ENCODE assay signal across 25 cellular contexts in genomic region chr13:51676739-51677138, GRCh38.
DNase-seq lines count a peak whose midpoint lies in the region; FAIRE-seq and TF ChIP-seq lines count a peak whose summit lies in the region.
"Had no signal": no experiment of that assay in that cellular context is flagged by ENCODE, and none has a peak within 500 bp of the region (broad histone marks: within the 10 kb centered on the region; RNA-seq: fewer than 3 reads in every experiment).

No MANE protein-coding gene starts in this region.

- POLR2A ChIA-PET in MCF 10A (lab: Yijun Ruan, JAX) = interaction anchor here (0.7 to 1.9 kb wide), 2 partner anchors 31 to 92 kb away, joined by 3 to 7 read pairs; no protein-coding TSS in a partner anchor

- peak; percentile 6 for FAIRE-seq in D721Med (lab: Jason Lieb, UNC)
- FAIRE-seq: A549, GM12878, GM12892, GM18507 had no signal

- intact Hi-C loops in MCF 10A (cut with micrococcal nuclease) = no loop called here
- intact Hi-C loops in breast epithelium (cut with DNase I; ENCODE audit: low total_unique reads) = no loop called here
- intact Hi-C loops in esophagus squamous epithelium (cut with DNase I) = no loop called here

- DNase-seq in MCF 10A (ENCODE audit: unreplicated experiment) = no peak
- no peak for DNase-seq in breast epithelium (ENCODE audit: low spot score in 2 of 2)
- no peak for DNase-seq in D721Med (ENCODE audit: insufficient read length, low spot score)
- no peak for DNase-seq in esophagus squamous epithelium (lab: John Stamatoyannopoulos, UW)
- no peak for DNase-seq in NCI-H774 (lab: John Stamatoyannopoulos, UW)
- DNase-seq: AML-193; Caco-2; Calu3; CD4-positive, alpha-beta T cell; CD8-positive, alpha-beta T cell; DMS 273 treated with DMSO at 0.1 percent for 48 hours; DMS153; DMS53; DMS79; DND-41; EL; GDM1 had no signal

- H3K4me3 Mint-ChIP-seq in MCF 10A (ENCODE audit: unreplicated experiment) = no peak overlapping the region
- H3K4me3 Mint-ChIP-seq: B cell; CD4-positive, alpha-beta T cell; CD8-positive, alpha-beta T cell had no signal

- TF ChIP-seq CTCF in MCF 10A (IDR thresholded peaks at IDR 0.05; ENCODE audit: unreplicated experiment) (no peak), breast epithelium (IDR thresholded peaks at IDR 0.05) (no peak), D721Med (IDR thresholded peaks at IDR 0.05; ENCODE audit: insufficient read depth, missing control alignments) (no peak), esophagus squamous epithelium (IDR thresholded peaks at IDR 0.05) (no peak)

- H3K4me3 ChIP-seq in breast epithelium (no peak overlapping the region), esophagus squamous epithelium (no peak overlapping the region)
- H3K4me3 ChIP-seq: A549; BLaER1 treated with 17β-estradiol and CSF1 and Interleukin-3, amounts not matched to agents 10 nM and 100 nM; GM12878 had no signal

- no peaks in the 10 kb centered on the region for H3K9me3 ChIP-seq in breast epithelium
- no peaks in the 10 kb centered on the region for H3K9me3 ChIP-seq in esophagus squamous epithelium
- H3K9me3 ChIP-seq: A549, Caco-2 had no signal

- CTCF ChIA-PET in MCF 10A (lab: Yijun Ruan, JAX) = interaction anchor here (0.9 kb wide), 1 partner anchor 19 kb away, joined by 3 read pairs; no protein-coding TSS in a partner anchor

- peaks cover 7% of the 10 kb centered on the region for H3K9me3 Mint-ChIP-seq in MCF 10A (ENCODE audit: unreplicated experiment)
- H3K9me3 Mint-ChIP-seq: CD4-positive, alpha-beta T cell; CD8-positive, alpha-beta T cell had no signal

- H3K27ac ChIP-seq in breast epithelium (no peak overlapping the region), esophagus squamous epithelium (peak overlapping the region in 3 of 4 donors; percentile 81 to 90 (median 89))
- H3K27ac ChIP-seq: 22Rv1; BLaER1 treated with 17β-estradiol and CSF1 and Interleukin-3, amounts not matched to agents 10 nM and 100 nM; C4-2B had no signal

- H3K27me3 ChIP-seq in breast epithelium (no peaks in the 10 kb centered on the region), esophagus squamous epithelium (no peaks in the 10 kb centered on the region)
- H3K27me3 ChIP-seq: BLaER1 treated with 17β-estradiol and CSF1 and Interleukin-3, amounts not matched to agents 10 nM and 100 nM had no signal

- H3K4me1 ChIP-seq in breast epithelium (peaks cover 0 to 3% of the 10 kb centered on the region in 2 donors), esophagus squamous epithelium (peaks cover 0 to 60% (median 7%) of the 10 kb centered on the region in 3 donors)
- H3K4me1 ChIP-seq: Caco-2 had no signal

- H3K36me3 Mint-ChIP-seq in MCF 10A (ENCODE audit: insufficient read depth, unreplicated experiment) = peaks cover 9% of the 10 kb centered on the region

- H3K36me3 ChIP-seq in breast epithelium (no peaks in the 10 kb centered on the region), esophagus squamous epithelium (peaks cover 0 to 11% (median 0%) of the 10 kb centered on the region in 3 donors)

- H3K27me3 Mint-ChIP-seq in MCF 10A (ENCODE audit: insufficient read depth, unreplicated experiment) = no peaks in the 10 kb centered on the region
- H3K27me3 Mint-ChIP-seq: B cell; CD4-positive, alpha-beta T cell had no signal

- TSS peak; percentile 5 for BruUV-seq in MCF 10A (replicated peaks; lab: Mats Ljungman, UMichigan)

- H3K27ac Mint-ChIP-seq in MCF 10A (ENCODE audit: low read depth, unreplicated experiment) = peak overlapping the region; percentile 85
- H3K27ac Mint-ChIP-seq: B cell; CD4-positive, alpha-beta T cell; CD8-positive, alpha-beta T cell had no signal

- H3K4me1 Mint-ChIP-seq in MCF 10A (ENCODE audit: insufficient read depth, unreplicated experiment) = peaks cover 34% of the 10 kb centered on the region

- 97% methylated on average over 3 of the region's 3 CpGs for WGBS in esophagus squamous epithelium, 2 donors

- TF ChIP-seq POLR2A in breast epithelium (IDR thresholded peaks at IDR 0.05) (no peak), esophagus squamous epithelium (IDR thresholded peaks at IDR 0.05) (no peak)

Comparison
In these comparisons a context has a peak if more than half of its experiments do, and no peak if none do; other contexts are left out.
1. H3K27ac ChIP-seq: peak in esophagus squamous epithelium (3 of 4); none in breast epithelium (0 of 2).